8 cellular contexts compared by ENCODE assay signal in genomic region chr5:113606298-113607134, GRCh38.
A peak's percentile ranks its signal among the peaks of the same experiment; 100 is the strongest.
DNase-seq lines count a peak whose midpoint lies in the region; ATAC-seq, FAIRE-seq and TF ChIP-seq lines count a peak whose summit lies in the region.

No MANE protein-coding gene starts in this region.

- peak overlapping the region in 1 of 2 experiments; percentile 19; a peak in 2 of 4 replicates for H3K4me3 ChIP-seq in Panc1 (ENCODE audit: low read depth in 2 of 2, low read length in 2 of 2)
- H3K4me3 ChIP-seq in heart left ventricle = peak overlapping the region in 6 of 12 donors; percentile 7 to 35 (median 23)
- no peak overlapping the region for H3K4me3 ChIP-seq in psoas muscle

- H3K27ac ChIP-seq in Panc1 (ENCODE audit: low read length) = no peak overlapping the region
- no peak overlapping the region for H3K27ac ChIP-seq in heart left ventricle
- no peak overlapping the region for H3K27ac ChIP-seq in psoas muscle

- in situ Hi-C loops in Panc1 (cut with HindIII; ENCODE audit: low pct_unique_long_range_greater_than_20kb, low sequenced_read_pairs) = no loop called here

- WGBS in heart left ventricle, 4 donors = 27 to 30% (median 28%) methylated on average over 13 of the region's 13 CpGs
- WGBS in psoas muscle, 3 donors = 38 to 47% (median 45%) methylated on average over 13 of the region's 13 CpGs

- intact Hi-C loops in Panc1 (cut with micrococcal nuclease; ENCODE audit: unreplicated experiment) (loop anchor here (1.0 to 5.0 kb wide), 3 partner anchors 227 to 609 kb away; no protein-coding TSS in a partner anchor), heart left ventricle (cut with DNase I) (loop anchor here (2.0 to 10.0 kb wide), 10 partner anchors 229 to 1638 kb away; no protein-coding TSS in a partner anchor), psoas muscle (cut with DNase I) (loop anchor here (5.0 to 10.0 kb wide), 3 partner anchors 229 to 1052 kb away; no protein-coding TSS in a partner anchor)

- no peaks in the 10 kb centered on the region for H3K4me1 ChIP-seq in Panc1 (ENCODE audit: control insufficient read depth, insufficient read depth, low read length)
- peaks cover 0 to 11% (median 2%) of the 10 kb centered on the region in 12 donors for H3K4me1 ChIP-seq in heart left ventricle
- H3K4me1 ChIP-seq in psoas muscle = no peaks in the 10 kb centered on the region

- H3K36me3 Mint-ChIP-seq in activated naive CD4-positive, alpha-beta T cell treated with anti-CD3 and anti-CD28 coated beads, Interleukin-2, amount 50 U/mL, for 72 hours = no peaks in the 10 kb centered on the region

- TF ChIP-seq POLR2A in heart left ventricle (IDR thresholded peaks at IDR 0.05) = no peak

- H3K27me3 ChIP-seq in Panc1 (ENCODE audit: control insufficient read depth, insufficient read depth, low read length) = no peaks in the 10 kb centered on the region; the same call in 1 of the 2 replicates
- H3K27me3 ChIP-seq in heart left ventricle = peaks cover 0 to 3% (median 0%) of the 10 kb centered on the region in 9 donors
- no peaks in the 10 kb centered on the region for H3K27me3 ChIP-seq in psoas muscle (ENCODE audit: insufficient read depth in 3 of 3, low read length in 2 of 3)

- H3K9me3 ChIP-seq in Panc1 (ENCODE audit: control insufficient read depth, insufficient read depth, low read depth, low read length) = no peaks in the 10 kb centered on the region
- no peaks in the 10 kb centered on the region for H3K9me3 ChIP-seq in heart left ventricle
- no peaks in the 10 kb centered on the region for H3K9me3 ChIP-seq in psoas muscle

- peak; percentile 37 for DNase-seq in HTR-8/SVneo (ENCODE audit: insufficient read length, low spot score)
- DNase-seq in Panc1 (ENCODE audit: low read depth, low spot score) = peak; percentile 35
- peak in 1 of 2 donors; percentile 42 for DNase-seq in activated naive CD4-positive, alpha-beta T cell treated with anti-CD3 and anti-CD28 coated beads, Interleukin-2, amount 50 U/mL, for 72 hours (ENCODE audit: low spot score in 2 of 2)
- peak in 4 of 5 donors; percentile 30 to 63 (median 46) for DNase-seq in heart left ventricle
- no peak for DNase-seq in psoas muscle
- no peak for DNase-seq in DMS153 (lab: John Stamatoyannopoulos, UW)

- H3K9me3 Mint-ChIP-seq in activated naive CD4-positive, alpha-beta T cell treated with anti-CD3 and anti-CD28 coated beads, Interleukin-2, amount 50 U/mL, for 72 hours = no peaks in the 10 kb centered on the region

- H3K36me3 ChIP-seq in Panc1 (ENCODE audit: control insufficient read depth, insufficient read depth, low read length) = no peaks in the 10 kb centered on the region
- H3K36me3 ChIP-seq in heart left ventricle = no peaks in the 10 kb centered on the region
- no peaks in the 10 kb centered on the region for H3K36me3 ChIP-seq in psoas muscle (ENCODE audit: insufficient read depth in 1 of 2, low read depth in 1 of 2)

- ATAC-seq in GM21447 (IDR thresholded peaks at IDR 0.05; ENCODE audit: unreplicated experiment) = peak; percentile 88
- peak; percentile 97 for ATAC-seq in Panc1
- peak; percentile 85 to 94 for ATAC-seq in activated naive CD4-positive, alpha-beta T cell treated with anti-CD3 and anti-CD28 coated beads, Interleukin-2, amount 50 U/mL, for 72 hours
- ATAC-seq in heart left ventricle = peak; percentile 83 to 93 (median 90)
- peak; percentile 73 to 88 (median 80) for ATAC-seq in psoas muscle

- peak; percentile 6 for FAIRE-seq in G401.6 (lab: Jason Lieb, UNC)
- peak; percentile 64 for FAIRE-seq in HTR-8/SVneo (lab: Jason Lieb, UNC)

- H3K27ac Mint-ChIP-seq in activated naive CD4-positive, alpha-beta T cell treated with anti-CD3 and anti-CD28 coated beads, Interleukin-2, amount 50 U/mL, for 72 hours = no peak overlapping the region

- CTCF ChIA-PET in Panc1 (lab: Charles Lee) = interaction anchor here (0.6 kb wide), 1 partner anchor 606 kb away, joined by 4 read pairs; no protein-coding TSS in a partner anchor

- POLR2A ChIA-PET in Panc1 (lab: Charles Lee) = no interaction called here

- TF ChIP-seq CTCF in Panc1 (IDR thresholded peaks at IDR 0.05) (peak; percentile 82), heart left ventricle (IDR thresholded peaks at IDR 0.05) (peak; percentile 63 to 84 (median 75)), psoas muscle (IDR thresholded peaks at IDR 0.05) (peak; percentile 72)

- no TSS peak for BruUV-seq in Panc1 (replicated peaks; lab: Mats Ljungman, UMichigan)

Comparison
In these comparisons a context has a peak if more than half of its experiments do, and no peak if none do; other contexts are left out.
1. DNase-seq: peak in HTR-8/SVneo (single experiment), Panc1 (single experiment) and heart left ventricle (4 of 5); none in psoas muscle (0 of 2) and DMS153 (single experiment).
2. Peak in every context shown above with its lines, with median percentiles within 50 percentile points of each other: ATAC-seq and CTCF ChIP-seq.